ENCODE assay signal across 21 cellular contexts in the genomic region with DNA sequence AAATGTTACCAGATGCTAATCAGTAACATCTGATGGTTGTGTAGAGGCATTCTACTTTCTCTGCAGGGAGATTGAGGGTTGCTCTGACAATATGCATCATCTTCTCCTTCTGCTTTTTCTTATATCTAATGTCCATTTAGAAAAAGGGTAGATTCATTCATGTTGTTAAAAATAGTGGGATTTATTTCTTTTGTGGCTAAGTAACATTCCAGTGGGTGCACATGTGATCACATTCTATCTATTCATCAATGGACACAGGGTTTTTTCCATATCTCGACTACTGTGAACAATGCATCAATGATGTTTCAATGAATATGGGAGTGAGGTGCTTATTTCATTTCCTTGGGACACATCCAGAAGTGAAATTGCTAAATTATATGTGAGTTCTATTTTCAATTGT.
"Had no signal": no experiment of that assay in that cellular context is flagged by ENCODE, and none has a peak within 500 bp of the region (broad histone marks: within the 10 kb centered on the region; RNA-seq: fewer than 3 reads in every experiment).

No MANE protein-coding gene starts in this region.

- DNase-seq: natural killer cell; occipital lobe; ovary; posterior cingulate gyrus; psoas muscle; right cardiac atrium; right lobe of liver; sigmoid colon; small intestine; stimulated activated CD4-positive, alpha-beta T cell treated with anti-CD3 and anti-CD28 coated beads, Interleukin-15, amount 100 ng/mL, for 24 hours; stimulated activated CD4-positive, alpha-beta T cell treated with anti-CD3 and anti-CD28 coated beads, Interleukin-2, amount 100 ng/mL, for 24 hours; stimulated activated CD4-positive, alpha-beta T cell treated with anti-CD3 and anti-CD28 coated beads, Interleukin-2, amount 100 ng/mL, for 48 hours; stimulated activated CD4-positive, alpha-beta T cell treated with anti-CD3 and anti-CD28 coated beads, Interleukin-4, amount 100 ng/mL, for 24 hours; stimulated activated naive B cell treated with anti-CD40 and anti-IgM and Interleukin-4, amounts not matched to agents 10 μg/mL and 1 μg/mL and 100 μg/mL, for 72 hours; stimulated activated naive CD4-positive, alpha-beta T cell treated with Interleukin-2 at 50 U/mL for 16 hours; stomach; testis; tibial artery; transverse colon; upper lobe of right lung; uterus had no signal

- FAIRE-seq: small intestine had no signal
